Comparison of ENCODE assay signal across 9 cellular contexts in genomic region chr11:62400760-62401159, GRCh38. TPM values are rescaled to one million over a fixed set of nuclear protein-coding genes. Genes with fewer than 3 reads are reported as not detected.
DNase-seq lines count a peak whose midpoint lies in the region; ATAC-seq and TF ChIP-seq lines count a peak whose summit lies in the region.
"Had no signal": no experiment of that assay in that cellular context is flagged by ENCODE, and none has a peak within 500 bp of the region (broad histone marks: within the 10 kb centered on the region; RNA-seq: fewer than 3 reads in every experiment).

No MANE protein-coding gene starts in this region.

- DNase-seq in dorsolateral prefrontal cortex, result peak; percentile 41 to 73 (median 66)
- peak; percentile 87 for DNase-seq in medulla oblongata (ENCODE audit: extremely low spot score)
- DNase-seq in thoracic aorta (ENCODE audit: low spot score), result peak; percentile 51
- no peak for DNase-seq in activated CD4-positive, alpha-beta memory T cell treated with anti-CD3 and anti-CD28 coated beads, Interleukin-2, amount 10 ng/mL, durations not matched to agents 7 days and 5 days
- DNase-seq in CD14-positive monocyte (ENCODE audit: low spot score), result no peak
- DNase-seq in activated T-cell treated with anti-CD3 and anti-CD28 coated beads, Interleukin-2, amount 50 U/mL, for 1 hour, result no peak
- DNase-seq: activated CD4-positive, alpha-beta T cell treated with anti-CD3 and anti-CD28 coated beads for 48 hours had no signal

- CTCF ChIA-PET in activated CD4-positive, alpha-beta memory T cell treated with anti-CD3 and anti-CD28 coated beads, Interleukin-2, amount 10 ng/mL, durations not matched to agents 7 days and 5 days (lab: Charles Lee), result interaction anchor here (1.0 to 2.5 kb wide), 5 partner anchors 24 to 160 kb away, joined by 3 to 19 read pairs (median 7); no protein-coding TSS in a partner anchor

- H3K4me1 ChIP-seq in thoracic aorta (ENCODE audit: control insufficient read depth in 1 of 2, low read depth in 2 of 2), result peaks cover 48 to 72% of the 10 kb centered on the region in 2 donors

- peaks cover 3% of the 10 kb centered on the region for H3K27me3 Mint-ChIP-seq in activated CD4-positive, alpha-beta memory T cell treated with anti-CD3 and anti-CD28 coated beads, Interleukin-2, amount 10 ng/mL, durations not matched to agents 7 days and 5 days
- peaks cover 0 to 4% (median 0%) of the 10 kb centered on the region in 3 donors for H3K27me3 Mint-ChIP-seq in CD14-positive monocyte (ENCODE audit: low read depth in 3 of 3)

- peak overlapping the region in 5 of 59 donors; percentile 2 to 38 (median 20) for H3K4me3 ChIP-seq in dorsolateral prefrontal cortex
- peak overlapping the region; percentile 51 for H3K4me3 ChIP-seq in thoracic aorta

- H3K27me3 ChIP-seq in dorsolateral prefrontal cortex (no peaks in the 10 kb centered on the region), thoracic aorta (replicated peaks; ENCODE audit: insufficient read depth) (no peaks in the 10 kb centered on the region)

- H3K9me3 ChIP-seq in KOPT-K1 (ENCODE audit: insufficient read depth, low read length, poor library complexity, severe bottlenecking) (no peaks in the 10 kb centered on the region), thoracic aorta (no peaks in the 10 kb centered on the region)

- intact Hi-C loops in dorsolateral prefrontal cortex (cut with DNase I) (no loop called here), CD14-positive monocyte (cut with micrococcal nuclease) (no loop called here)

- no peak overlapping the region for H3K4me3 Mint-ChIP-seq in activated CD4-positive, alpha-beta memory T cell treated with anti-CD3 and anti-CD28 coated beads, Interleukin-2, amount 10 ng/mL, durations not matched to agents 7 days and 5 days
- no peak overlapping the region for H3K4me3 Mint-ChIP-seq in CD14-positive monocyte

- H3K27ac Mint-ChIP-seq in activated CD4-positive, alpha-beta memory T cell treated with anti-CD3 and anti-CD28 coated beads, Interleukin-2, amount 10 ng/mL, durations not matched to agents 7 days and 5 days, result no peak overlapping the region
- no peak overlapping the region for H3K27ac Mint-ChIP-seq in CD14-positive monocyte

- H3K27ac ChIP-seq in KOPT-K1 (ENCODE audit: low read depth, low read length, poor library complexity, severe bottlenecking) (peak overlapping the region; percentile 70), dorsolateral prefrontal cortex (peak overlapping the region in 28 of 59 donors; percentile 7 to 86 (median 58)), thoracic aorta (peak overlapping the region; percentile 76 to 80)

- POLR2A ChIA-PET in activated CD4-positive, alpha-beta memory T cell treated with anti-CD3 and anti-CD28 coated beads, Interleukin-2, amount 10 ng/mL, durations not matched to agents 7 days and 5 days (lab: Charles Lee), result interaction anchor here (0.8 to 1.3 kb wide), 2 partner anchors 144 to 191 kb away, joined by 3 read pairs; partner anchors contain the start of gene TUT1

- no peaks in the 10 kb centered on the region for H3K36me3 ChIP-seq in KOPT-K1 (ENCODE audit: insufficient read depth, low read length)
- H3K36me3 ChIP-seq in thoracic aorta, result no peaks in the 10 kb centered on the region

- TF ChIP-seq CTCF in dorsolateral prefrontal cortex (IDR thresholded peaks at IDR 0.05 in 54 of 56, conservative IDR thresholded peaks at IDR 0.05 in 2 of 56; ENCODE audit: low read depth in 1 of 56, partially characterized antibody in 56 of 56) (no peak), thoracic aorta (IDR thresholded peaks at IDR 0.05) (no peak), CD14-positive monocyte (IDR thresholded peaks at IDR 0.05) (no peak)

- peaks cover 23% of the 10 kb centered on the region for H3K4me1 Mint-ChIP-seq in activated CD4-positive, alpha-beta memory T cell treated with anti-CD3 and anti-CD28 coated beads, Interleukin-2, amount 10 ng/mL, durations not matched to agents 7 days and 5 days
- H3K4me1 Mint-ChIP-seq in CD14-positive monocyte, result peaks cover 39% of the 10 kb centered on the region

- ATAC-seq in thoracic aorta (ENCODE audit: insufficient number of reproducible peaks, low FRiP score, low read depth), result peak; percentile 32

- no peaks in the 10 kb centered on the region for H3K9me3 Mint-ChIP-seq in activated CD4-positive, alpha-beta memory T cell treated with anti-CD3 and anti-CD28 coated beads, Interleukin-2, amount 10 ng/mL, durations not matched to agents 7 days and 5 days
- H3K9me3 Mint-ChIP-seq in CD14-positive monocyte, result peaks cover 0 to 2% (median 0%) of the 10 kb centered on the region in 7 donors

- no peaks in the 10 kb centered on the region for H3K36me3 Mint-ChIP-seq in activated CD4-positive, alpha-beta memory T cell treated with anti-CD3 and anti-CD28 coated beads, Interleukin-2, amount 10 ng/mL, durations not matched to agents 7 days and 5 days (ENCODE audit: low read depth)
- peaks cover 2 to 6% of the 10 kb centered on the region in 2 donors for H3K36me3 Mint-ChIP-seq in CD14-positive monocyte

RNA-seq across cellular contexts. Expression of gene SCGB1A1, which starts 18.1 kb away (rescaled TPM):
- 1 to 10 TPM in 15 of 120 experiments, not detected in 105; 1.1 to 3.2 (median 1.4) TPM for total RNA-seq in dorsolateral prefrontal cortex
- total RNA-seq in thoracic aorta, result not detected
- total RNA-seq in activated CD4-positive, alpha-beta memory T cell treated with anti-CD3 and anti-CD28 coated beads, Interleukin-2, amount 10 ng/mL, durations not matched to agents 7 days and 5 days, result not detected
- polyA plus RNA-seq in CD14-positive monocyte, result not detected
- total RNA-seq: temporal lobe had no signal

Comparison
In these comparisons a context has a peak if more than half of its experiments do, and no peak if none do; other contexts are left out.
1. DNase-seq: peak in dorsolateral prefrontal cortex (10 of 10), medulla oblongata (single experiment) and thoracic aorta (single experiment); none in activated CD4-positive, alpha-beta memory T cell treated with anti-CD3 and anti-CD28 coated beads, Interleukin-2, amount 10 ng/mL, durations not matched to agents 7 days and 5 days (single experiment), CD14-positive monocyte (single experiment) and activated T-cell treated with anti-CD3 and anti-CD28 coated beads, Interleukin-2, amount 50 U/mL, for 1 hour (single experiment).